ENCODE assay signal across 1 cellular context in genomic region chr11:73393479-73394415, GRCh38.
TF ChIP-seq lines count a peak whose summit lies in the region.

No MANE protein-coding gene starts in this region.

TF ChIP-seq in HepG2, 621 proteins besides CTCF, POLR2A, EP300 and RAD21 (continued from another document and continues in another):
- 0 out of 2 replicates have a peak, but pooled peaks have one; percentile 71 for TF ChIP-seq ZNF318 (CRISPR knock-in tag; IDR thresholded peaks at IDR 0.05)
- no peak for TF ChIP-seq DNMT3B (CRISPR knock-in tag; conservative IDR thresholded peaks at IDR 0.05)
- TF ChIP-seq XRCC5 (optimal IDR thresholded peaks at IDR 0.05; ENCODE audit: low read length) = peak; percentile 63
- no peak for TF ChIP-seq ZNF235 (CRISPR knock-in tag; IDR thresholded peaks at IDR 0.05; ENCODE audit: borderline replicate concordance)
- TF ChIP-seq POGK (CRISPR knock-in tag; conservative IDR thresholded peaks at IDR 0.05) = no peak
- no peak for TF ChIP-seq IKZF1 (IDR thresholded peaks at IDR 0.05)
- no peak for TF ChIP-seq MATR3 (CRISPR knock-in tag; IDR thresholded peaks at IDR 0.05)
- TF ChIP-seq ZNF263 (CRISPR knock-in tag; IDR thresholded peaks at IDR 0.05) = no peak
- no peak for TF ChIP-seq ZBTB46 (CRISPR knock-in tag; IDR thresholded peaks at IDR 0.05; ENCODE audit: borderline replicate concordance)
- TF ChIP-seq SMC3 (IDR thresholded peaks at IDR 0.05; ENCODE audit: low read length) = peak; percentile 71; the same call in 1 of the 2 replicates
- TF ChIP-seq KDM4B (CRISPR knock-in tag; IDR thresholded peaks at IDR 0.05) = no peak
- TF ChIP-seq ZNF12 (CRISPR knock-in tag; IDR thresholded peaks at IDR 0.05) = no peak
- no peak for TF ChIP-seq HNF4A (CRISPR knock-in tag; IDR thresholded peaks at IDR 0.05)
- TF ChIP-seq BCLAF1 (IDR thresholded peaks at IDR 0.05) = no peak
- TF ChIP-seq ZNF292 (CRISPR knock-in tag; IDR thresholded peaks at IDR 0.05; ENCODE audit: borderline replicate concordance, low read depth) = no peak
- peak; percentile 34; the same call in 1 of the 2 replicates for TF ChIP-seq ZBTB33 (CRISPR knock-in tag; IDR thresholded peaks at IDR 0.05)
- TF ChIP-seq STAG1 (CRISPR knock-in tag; IDR thresholded peaks at IDR 0.05) = peak; percentile 86
- no peak for TF ChIP-seq ZNF883 (CRISPR knock-in tag; IDR thresholded peaks at IDR 0.05; ENCODE audit: not compliant biosample characterization)
- TF ChIP-seq ZMYM4 (CRISPR knock-in tag; IDR thresholded peaks at IDR 0.05) = no peak
- 0 out of 2 replicates have a peak, but pooled peaks have one; percentile 15 for TF ChIP-seq BORCS8-MEF2B (CRISPR knock-in tag; IDR thresholded peaks at IDR 0.05)
- no peak for TF ChIP-seq ZGPAT (CRISPR knock-in tag; IDR thresholded peaks at IDR 0.05)
- no peak for TF ChIP-seq NR2F6 (IDR thresholded peaks at IDR 0.05)
- 0 out of 2 replicates have a peak, but pooled peaks have one; percentile 14 for TF ChIP-seq NR2F6 (CRISPR knock-in tag; IDR thresholded peaks at IDR 0.05)
- TF ChIP-seq AKAP8 (CRISPR knock-in tag; IDR thresholded peaks at IDR 0.05) = no peak
- no peak for TF ChIP-seq ZNF652 (CRISPR knock-in tag; IDR thresholded peaks at IDR 0.05; ENCODE audit: borderline replicate concordance, low read depth)
- no peak for TF ChIP-seq AHDC1 (CRISPR knock-in tag; IDR thresholded peaks at IDR 0.05; ENCODE audit: borderline replicate concordance)
- TF ChIP-seq TAF1 (CRISPR knock-in tag; IDR thresholded peaks at IDR 0.05) = no peak
- 0 out of 2 replicates have a peak, but pooled peaks have one; percentile 43 for TF ChIP-seq ZNF251 (CRISPR knock-in tag; IDR thresholded peaks at IDR 0.05)
- TF ChIP-seq NCOA5 (CRISPR knock-in tag; IDR thresholded peaks at IDR 0.05) = no peak
- no peak for TF ChIP-seq MLLT10 (CRISPR knock-in tag; IDR thresholded peaks at IDR 0.05)
- TF ChIP-seq GPN1 (CRISPR knock-in tag; IDR thresholded peaks at IDR 0.05; ENCODE audit: borderline replicate concordance) = no peak
- TF ChIP-seq PPARG (CRISPR knock-in tag; conservative IDR thresholded peaks at IDR 0.05) = no peak
